8 cellular contexts compared by ENCODE assay signal in genomic region chr16:56930516-56931252, GRCh38. TPM values are rescaled to one million over a fixed set of nuclear protein-coding genes. Genes with fewer than 3 reads are reported as not detected.
DNase-seq lines count a peak whose midpoint lies in the region; ATAC-seq and TF ChIP-seq lines count a peak whose summit lies in the region.

No MANE protein-coding gene starts in this region.

- peaks cover 34% of the 10 kb centered on the region for H3K4me1 Mint-ChIP-seq in activated CD8-positive, alpha-beta T cell treated with anti-CD3 and anti-CD28 coated beads, Interleukin-2, amount 10 ng/mL, durations not matched to agents 7 days and 5 days (ENCODE audit: low read depth)

- TF ChIP-seq CTCF in A673 (conservative IDR thresholded peaks at IDR 0.05; ENCODE audit: low read depth, low read length): no peak

- peaks cover 7% of the 10 kb centered on the region for H3K27me3 Mint-ChIP-seq in activated CD8-positive, alpha-beta T cell treated with anti-CD3 and anti-CD28 coated beads, Interleukin-2, amount 10 ng/mL, durations not matched to agents 7 days and 5 days (ENCODE audit: low read depth)

- CTCF ChIA-PET in A673 (lab: Charles Lee): no interaction called here
- CTCF ChIA-PET in activated CD8-positive, alpha-beta T cell treated with anti-CD3 and anti-CD28 coated beads, Interleukin-2, amount 10 ng/mL, durations not matched to agents 7 days and 5 days (lab: Charles Lee): interaction anchor here (0.7 to 2.7 kb wide), 5 partner anchors 15 to 416 kb away, joined by 3 to 10 read pairs (median 3); no protein-coding TSS in a partner anchor

- no peak for ATAC-seq in activated CD8-positive, alpha-beta T cell treated with anti-CD3 and anti-CD28 coated beads, Interleukin-2, amount 10 ng/mL, durations not matched to agents 7 days and 5 days

- peak overlapping the region; percentile 99 for H3K27ac Mint-ChIP-seq in activated CD8-positive, alpha-beta T cell treated with anti-CD3 and anti-CD28 coated beads, Interleukin-2, amount 10 ng/mL, durations not matched to agents 7 days and 5 days

- H3K9me3 Mint-ChIP-seq in activated CD8-positive, alpha-beta T cell treated with anti-CD3 and anti-CD28 coated beads, Interleukin-2, amount 10 ng/mL, durations not matched to agents 7 days and 5 days (ENCODE audit: insufficient read depth): no peaks in the 10 kb centered on the region

- 0 out of 2 replicates have a peak overlapping the region, but pooled peaks have one; percentile 90 for H3K9ac ChIP-seq in HUES48 (ENCODE audit: low read depth, low read length)
- no peak overlapping the region for H3K9ac ChIP-seq in muscle layer of colon (ENCODE audit: low read length)

- H3K36me3 ChIP-seq in A673 (ENCODE audit: insufficient read depth, low read length, poor library complexity, severe bottlenecking) (peaks cover 18% of the 10 kb centered on the region), HUES48 (ENCODE audit: control insufficient read depth, insufficient read depth, low read length) (peaks cover 8% of the 10 kb centered on the region), muscle layer of colon (ENCODE audit: insufficient read depth, low read length) (peaks cover 12% of the 10 kb centered on the region)

- H3K27ac ChIP-seq in A673 (ENCODE audit: low read depth, low read length, poor library complexity, severe bottlenecking) (peak overlapping the region; percentile 96), HUES48 (ENCODE audit: low read depth, low read length) (no peak overlapping the region), muscle layer of colon (ENCODE audit: low read depth, low read length) (peak overlapping the region; percentile 97)

- H3K4me1 ChIP-seq in A673 (ENCODE audit: insufficient read depth, low read length, poor library complexity, severe bottlenecking) (peaks cover 11% of the 10 kb centered on the region), HUES48 (ENCODE audit: control insufficient read depth, insufficient read depth, low read length) (peaks cover 23% of the 10 kb centered on the region), muscle layer of colon (ENCODE audit: insufficient read depth, low read length) (peaks cover 28% of the 10 kb centered on the region)

- DNase-seq in A673 (ENCODE audit: low spot score) (no peak), NCI-H774 (lab: John Stamatoyannopoulos, UW) (no peak), NCI-H1930 (lab: John Stamatoyannopoulos, UW) (no peak), NCI-H2081 (lab: John Stamatoyannopoulos, UW) (no peak)
- DNase-seq in activated CD8-positive, alpha-beta T cell treated with anti-CD3 and anti-CD28 coated beads, Interleukin-2, amount 10 ng/mL, durations not matched to agents 7 days and 5 days: no peak
- DNase-seq in stimulated activated naive CD4-positive, alpha-beta T cell treated with Interleukin-2 at 50 U/mL for 16 hours (lab: John Stamatoyannopoulos, UW): no peak

- no TSS peak for BruUV-seq in A673 (replicated peaks; lab: Mats Ljungman, UMichigan)

- H3K27me3 ChIP-seq in A673 (replicated peaks; ENCODE audit: insufficient read depth, low read depth, low read length, poor library complexity) (no peaks in the 10 kb centered on the region), HUES48 (ENCODE audit: control insufficient read depth, insufficient read depth, low read length) (no peaks in the 10 kb centered on the region), muscle layer of colon (ENCODE audit: control insufficient read depth in 1 of 2, insufficient read depth in 2 of 2, low read length in 2 of 2) (no peaks in the 10 kb centered on the region)

- no peak overlapping the region for H3K4me3 ChIP-seq in A673 (ENCODE audit: low read depth, low read length, poor library complexity, severe bottlenecking)
- H3K4me3 ChIP-seq in HUES48 (ENCODE audit: low read depth, low read length): no peak overlapping the region
- H3K4me3 ChIP-seq in muscle layer of colon (ENCODE audit: low read depth in 1 of 2, low read length in 2 of 2): peak overlapping the region; percentile 53 to 98

- intact Hi-C loops in A673 (cut with micrococcal nuclease; ENCODE audit: unreplicated experiment): no loop called here

- H3K36me3 Mint-ChIP-seq in activated CD8-positive, alpha-beta T cell treated with anti-CD3 and anti-CD28 coated beads, Interleukin-2, amount 10 ng/mL, durations not matched to agents 7 days and 5 days (ENCODE audit: low read depth): peaks cover 31% of the 10 kb centered on the region

- H3K9me3 ChIP-seq in A673 (ENCODE audit: low read depth, low read length, poor library complexity, severe bottlenecking): no peaks in the 10 kb centered on the region
- H3K9me3 ChIP-seq in HUES48 (ENCODE audit: control insufficient read depth, insufficient read depth, low read length): no peaks in the 10 kb centered on the region
- H3K9me3 ChIP-seq in muscle layer of colon (ENCODE audit: low read length): no peaks in the 10 kb centered on the region

- POLR2A ChIA-PET in A673 (lab: Charles Lee; ENCODE audit: low non-redundant PET): interaction anchor here (0.7 kb wide), 2 partner anchors 130 to 517 kb away, joined by 7 to 15 read pairs; no protein-coding TSS in a partner anchor
- POLR2A ChIA-PET in activated CD8-positive, alpha-beta T cell treated with anti-CD3 and anti-CD28 coated beads, Interleukin-2, amount 10 ng/mL, durations not matched to agents 7 days and 5 days (lab: Charles Lee): interaction anchor here (0.6 to 5.6 kb wide), 9 partner anchors 8 to 320 kb away, joined by 3 to 67 read pairs (median 6); partner anchors contain the start of gene MT1X

- peak overlapping the region; percentile 15 for H3K4me3 Mint-ChIP-seq in activated CD8-positive, alpha-beta T cell treated with anti-CD3 and anti-CD28 coated beads, Interleukin-2, amount 10 ng/mL, durations not matched to agents 7 days and 5 days

RNA-seq across cellular contexts. Expression of gene HERPUD1, which starts 1.3 kb away (rescaled TPM):
- 94.2 and 99.4 TPM in 2 replicates for total RNA-seq in A673 (2021)
- total RNA-seq in activated CD8-positive, alpha-beta T cell treated with anti-CD3 and anti-CD28 coated beads, Interleukin-2, amount 10 ng/mL, durations not matched to agents 7 days and 5 days: 10 to 100 TPM; 88.2 to 95.2 TPM

RNA-seq across cellular contexts. Expression of gene CETP, which starts 31.1 kb away (rescaled TPM):
- not detected in 2 replicates for total RNA-seq in A673 (2021)
- not detected for total RNA-seq in activated CD8-positive, alpha-beta T cell treated with anti-CD3 and anti-CD28 coated beads, Interleukin-2, amount 10 ng/mL, durations not matched to agents 7 days and 5 days

RNA-seq across cellular contexts. Expression of gene NLRC5, which starts 58.7 kb away (rescaled TPM):
- 13.1 and 14.2 TPM in 2 replicates for total RNA-seq in A673 (2021)
- total RNA-seq in activated CD8-positive, alpha-beta T cell treated with anti-CD3 and anti-CD28 coated beads, Interleukin-2, amount 10 ng/mL, durations not matched to agents 7 days and 5 days: 100 to 1,000 TPM; 280 to 291 TPM

Comparison
In these comparisons a context has a peak if more than half of its experiments do, and no peak if none do; other contexts are left out.
1. H3K4me3 ChIP-seq: peak in muscle layer of colon (2 of 2); none in A673 (single experiment) and HUES48 (single experiment).
2. RNA of gene NLRC5, which starts 58.7 kb away (total RNA-seq): 280 to 291 TPM in activated CD8-positive, alpha-beta T cell treated with anti-CD3 and anti-CD28 coated beads, Interleukin-2, amount 10 ng/mL, durations not matched to agents 7 days and 5 days; 13.1 to 14.2 TPM in A673; every median in the first group is over 10 times any median in the second.